ENCODE assay signal across 15 cellular contexts in the genomic region with DNA sequence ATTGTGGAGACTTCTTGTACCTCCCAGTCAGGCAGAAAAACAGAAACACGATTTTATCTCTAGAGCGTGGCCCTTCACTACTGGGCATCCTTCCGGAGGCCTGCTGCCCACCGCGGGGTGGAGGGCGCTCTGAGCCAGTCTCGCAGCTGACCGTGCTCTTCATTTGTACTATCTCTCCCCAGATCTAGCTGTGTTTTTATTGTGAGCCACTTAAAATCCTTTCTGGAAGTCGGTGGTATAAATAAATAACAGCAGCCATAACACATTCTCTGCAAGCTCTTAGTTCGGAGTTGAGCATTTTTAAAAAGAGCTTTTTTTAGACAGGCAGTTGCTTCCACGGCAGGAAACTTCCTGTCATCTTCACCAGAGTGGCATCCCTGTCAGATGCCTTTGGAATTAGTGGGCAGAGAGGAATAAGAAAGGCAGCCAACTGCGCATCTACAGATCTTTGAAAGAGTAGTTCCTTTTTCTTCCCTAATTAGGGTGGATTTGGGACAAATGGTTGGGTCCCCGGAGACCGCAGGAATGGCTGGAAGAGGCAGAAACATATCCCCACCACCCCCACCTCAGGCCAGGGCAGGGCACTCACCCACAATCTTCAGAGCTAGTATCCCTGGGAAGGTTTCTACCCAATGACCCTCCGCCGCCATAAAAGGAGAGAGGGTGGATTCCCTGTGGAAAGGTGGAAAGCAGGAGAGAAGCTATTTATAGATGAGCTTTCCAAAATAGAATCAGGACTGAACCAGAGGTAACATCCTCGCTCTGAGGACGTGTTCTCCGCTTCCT.
DNase-seq lines count a peak whose midpoint lies in the region; ATAC-seq, FAIRE-seq and TF ChIP-seq lines count a peak whose summit lies in the region.
"Had no signal": no experiment of that assay in that cellular context is flagged by ENCODE, and none has a peak within 500 bp of the region (broad histone marks: within the 10 kb centered on the region; RNA-seq: fewer than 3 reads in every experiment).

No MANE protein-coding gene starts in this region.

- FAIRE-seq in urothelium cell line (lab: Jason Lieb, UNC), result no peak
- FAIRE-seq: endothelial cell of umbilical vein, kidney had no signal

- peak overlapping the region; percentile 99 for H3K27ac Mint-ChIP-seq in HFFc6
- H3K27ac Mint-ChIP-seq in brain, result peak overlapping the region in 3 of 5 experiments; percentile 65 to 81 (median 72)
- no peak overlapping the region for H3K27ac Mint-ChIP-seq in natural killer cell treated with Interleukin-12 subunit alpha and Interleukin-12 subunit beta and Interleukin-15 and Interleukin-18, amount 100 ng/mL, for 72 hours
- H3K27ac Mint-ChIP-seq: activated naive CD4-positive, alpha-beta T cell treated with anti-CD3 and anti-CD28 coated beads, Interleukin-2, amount 50 U/mL, for 24 hours had no signal

- H3K4me3 ChIP-seq in right atrium auricular region, result peak overlapping the region in 1 of 2 donors; percentile 0

- ATAC-seq in natural killer cell treated with Interleukin-12 subunit alpha and Interleukin-12 subunit beta and Interleukin-15 and Interleukin-18, amount 100 ng/mL, for 72 hours, result no peak
- ATAC-seq in GM21390 (IDR thresholded peaks at IDR 0.05; ENCODE audit: unreplicated experiment), result no peak

- H3K9me3 Mint-ChIP-seq in HFFc6 (no peaks in the 10 kb centered on the region), brain (no peaks in the 10 kb centered on the region)
- H3K9me3 Mint-ChIP-seq in natural killer cell treated with Interleukin-12 subunit alpha and Interleukin-12 subunit beta and Interleukin-15 and Interleukin-18, amount 100 ng/mL, for 72 hours, result no peaks in the 10 kb centered on the region
- H3K9me3 Mint-ChIP-seq: activated naive CD4-positive, alpha-beta T cell treated with anti-CD3 and anti-CD28 coated beads, Interleukin-2, amount 50 U/mL, for 24 hours had no signal

- no peak for TF ChIP-seq CTCF in HFFc6 (IDR thresholded peaks at IDR 0.05)
- TF ChIP-seq CTCF in brain (conservative IDR thresholded peaks at IDR 0.05), result no peak
- TF ChIP-seq CTCF in right atrium auricular region (IDR thresholded peaks at IDR 0.05), result no peak

- peaks cover 57% of the 10 kb centered on the region for H3K4me1 Mint-ChIP-seq in HFFc6 (ENCODE audit: low read depth)
- H3K4me1 Mint-ChIP-seq in brain, result peaks cover 20% of the 10 kb centered on the region
- no peaks in the 10 kb centered on the region for H3K4me1 Mint-ChIP-seq in natural killer cell treated with Interleukin-12 subunit alpha and Interleukin-12 subunit beta and Interleukin-15 and Interleukin-18, amount 100 ng/mL, for 72 hours (ENCODE audit: low read depth in 2 of 2)
- H3K4me1 Mint-ChIP-seq: activated naive CD4-positive, alpha-beta T cell treated with anti-CD3 and anti-CD28 coated beads, Interleukin-2, amount 50 U/mL, for 24 hours had no signal

- peak; percentile 88 for DNase-seq in HFFc6
- DNase-seq in right atrium auricular region (ENCODE audit: low spot score), result no peak
- peak; percentile 35 for DNase-seq in urothelium cell line (ENCODE audit: low spot score)
- DNase-seq in natural killer cell treated with Interleukin-12 subunit alpha and Interleukin-12 subunit beta and Interleukin-15 and Interleukin-18, amount 100 ng/mL, for 72 hours (ENCODE audit: low spot score), result no peak
- DNase-seq in activated CD4-positive, CD25-positive, alpha-beta regulatory T cell (lab: John Stamatoyannopoulos, UW), result no peak
- no peak for DNase-seq in HUDEP-2 (lab: John Stamatoyannopoulos, UW; ENCODE audit: unreplicated experiment in 76 of 76)
- DNase-seq: activated CD4-positive, alpha-beta T cell treated with anti-CD3 and anti-CD28 coated beads, Interleukin-2, amount 50 U/mL, for 4 hours; Kasumi-1; kidney; NCI-H510A treated with DMSO at 0.1 percent for 48 hours; stimulated activated CD4-positive, alpha-beta T cell treated with anti-CD3 and anti-CD28 coated beads, Interleukin-2, amount 100 ng/mL, for 48 hours had no signal

- H3K36me3 ChIP-seq in right atrium auricular region, result peaks cover 17% of the 10 kb centered on the region

- H3K27me3 Mint-ChIP-seq in HFFc6 (ENCODE audit: insufficient read depth) (peaks cover 6% of the 10 kb centered on the region), brain (peaks cover 5% of the 10 kb centered on the region)
- peaks cover 6 to 7% of the 10 kb centered on the region in 2 donors for H3K27me3 Mint-ChIP-seq in natural killer cell treated with Interleukin-12 subunit alpha and Interleukin-12 subunit beta and Interleukin-15 and Interleukin-18, amount 100 ng/mL, for 72 hours

- no peaks in the 10 kb centered on the region for H3K27me3 ChIP-seq in right atrium auricular region

- H3K4me1 ChIP-seq in right atrium auricular region, result peaks cover 0 to 36% of the 10 kb centered on the region in 2 donors

- no peaks in the 10 kb centered on the region for H3K9me3 ChIP-seq in right atrium auricular region

- H3K27ac ChIP-seq in right atrium auricular region, result peak overlapping the region; percentile 80 to 90

- H3K36me3 Mint-ChIP-seq in HFFc6 (ENCODE audit: low read depth) (no peaks in the 10 kb centered on the region; the same call in 1 of the 2 replicates), brain (peaks cover 4% of the 10 kb centered on the region)
- no peaks in the 10 kb centered on the region for H3K36me3 Mint-ChIP-seq in natural killer cell treated with Interleukin-12 subunit alpha and Interleukin-12 subunit beta and Interleukin-15 and Interleukin-18, amount 100 ng/mL, for 72 hours
- H3K36me3 Mint-ChIP-seq: activated naive CD4-positive, alpha-beta T cell treated with anti-CD3 and anti-CD28 coated beads, Interleukin-2, amount 50 U/mL, for 24 hours had no signal

- H3K4me3 Mint-ChIP-seq in HFFc6 (peak overlapping the region; percentile 84), brain (no peak overlapping the region)
- no peak overlapping the region for H3K4me3 Mint-ChIP-seq in natural killer cell treated with Interleukin-12 subunit alpha and Interleukin-12 subunit beta and Interleukin-15 and Interleukin-18, amount 100 ng/mL, for 72 hours
- H3K4me3 Mint-ChIP-seq: activated naive CD4-positive, alpha-beta T cell treated with anti-CD3 and anti-CD28 coated beads, Interleukin-2, amount 50 U/mL, for 24 hours had no signal

Comparison
In these comparisons a context has a peak if more than half of its experiments do, and no peak if none do; other contexts are left out.
1. DNase-seq: peak in HFFc6 (single experiment) and urothelium cell line (single experiment); none in right atrium auricular region (single experiment), natural killer cell treated with Interleukin-12 subunit alpha and Interleukin-12 subunit beta and Interleukin-15 and Interleukin-18, amount 100 ng/mL, for 72 hours (single experiment), activated CD4-positive, CD25-positive, alpha-beta regulatory T cell (0 of 4) and HUDEP-2 (0 of 76).
2. H3K27ac Mint-ChIP-seq: peak in HFFc6 (single experiment) and brain (3 of 5); none in natural killer cell treated with Interleukin-12 subunit alpha and Interleukin-12 subunit beta and Interleukin-15 and Interleukin-18, amount 100 ng/mL, for 72 hours (0 of 2).